In genomic region chr12:79547735-79548347, GRCh38 we compare ENCODE assay signal across 1 cellular context.
TF ChIP-seq lines count a peak whose summit lies in the region.

No MANE protein-coding gene starts in this region.

TF ChIP-seq in H1, 55 proteins besides CTCF, POLR2A, EP300 and RAD21 (continued from another document):
- peak; percentile 13 for TF ChIP-seq SAP30 (IDR thresholded peaks at IDR 0.05; ENCODE audit: insufficient read depth, insufficient replicate concordance, low read length)
- no peak; the same call in 1 of the 2 replicates for TF ChIP-seq JUND (IDR thresholded peaks at IDR 0.05; ENCODE audit: low read length)
- TF ChIP-seq RFX5 (IDR thresholded peaks at IDR 0.05; ENCODE audit: borderline replicate concordance, low read depth, low read length): no peak
- peak; percentile 63 for TF ChIP-seq CHD1 (IDR thresholded peaks at IDR 0.05; ENCODE audit: low read depth, low read length)
- no peak for TF ChIP-seq MAFK (IDR thresholded peaks at IDR 0.05; ENCODE audit: low read depth, low read length)
- TF ChIP-seq TEAD4 (IDR thresholded peaks at IDR 0.05; ENCODE audit: low read depth, low read length): no peak
- TF ChIP-seq GABPA (IDR thresholded peaks at IDR 0.05; ENCODE audit: borderline replicate concordance, insufficient read depth, low read length): no peak
- no peak for TF ChIP-seq EZH2 (IDR thresholded peaks at IDR 0.05; ENCODE audit: low read depth, low read length, severe bottlenecking)
- TF ChIP-seq SIX5 (IDR thresholded peaks at IDR 0.05; ENCODE audit: low read depth, low read length): no peak
- peak; percentile 58; the same call in 1 of the 2 replicates for TF ChIP-seq RBBP5 (IDR thresholded peaks at IDR 0.05; ENCODE audit: borderline replicate concordance, low read depth, low read length)
- no peak for TF ChIP-seq BRCA1 (IDR thresholded peaks at IDR 0.05; ENCODE audit: low read depth, low read length)
- no peak for TF ChIP-seq CREB1 (IDR thresholded peaks at IDR 0.05)
- peak; percentile 57 for TF ChIP-seq ATF2 (IDR thresholded peaks at IDR 0.05; ENCODE audit: low read length)
- TF ChIP-seq SP1 (IDR thresholded peaks at IDR 0.05; ENCODE audit: low read depth, low read length): no peak
- peak; percentile 40 for TF ChIP-seq CHD7 (IDR thresholded peaks at IDR 0.05; ENCODE audit: insufficient replicate concordance, low read length)
- no peak for TF ChIP-seq HDAC2 (IDR thresholded peaks at IDR 0.05; ENCODE audit: borderline replicate concordance in 1 of 2, low read depth in 2 of 2, low read length in 2 of 2)
- TF ChIP-seq BCL11A (IDR thresholded peaks at IDR 0.05; ENCODE audit: low read depth in 2 of 2, low read length in 2 of 2): no peak
